ENCODE assay signal across 18 cellular contexts in genomic region chrX:17580529-17581155, GRCh38.
DNase-seq lines count a peak whose midpoint lies in the region; ATAC-seq, FAIRE-seq and TF ChIP-seq lines count a peak whose summit lies in the region.
"Had no signal": no experiment of that assay in that cellular context is flagged by ENCODE, and none has a peak within 500 bp of the region (broad histone marks: within the 10 kb centered on the region; RNA-seq: fewer than 3 reads in every experiment).

No MANE protein-coding gene starts in this region.

- no peaks in the 10 kb centered on the region for H3K9me3 ChIP-seq in astrocyte (ENCODE audit: insufficient read depth, low read depth, low read length)
- H3K9me3 ChIP-seq: right lobe of liver, upper lobe of left lung had no signal

- no peak overlapping the region for H2AFZ ChIP-seq in astrocyte (ENCODE audit: low read depth, low read length)

- peaks cover 37% of the 10 kb centered on the region for H3K4me1 Mint-ChIP-seq in astrocyte (ENCODE audit: low read depth, unreplicated experiment)
- H3K4me1 Mint-ChIP-seq: CD4-positive, alpha-beta memory T cell had no signal

- no peak overlapping the region for H3K4me3 Mint-ChIP-seq in astrocyte (ENCODE audit: unreplicated experiment)
- H3K4me3 Mint-ChIP-seq: activated T-cell treated with anti-CD3 and anti-CD28 coated beads, Interleukin-2, amount 50 U/mL, for 4 hours; CD4-positive, alpha-beta memory T cell had no signal

- no peaks in the 10 kb centered on the region for H3K36me3 Mint-ChIP-seq in astrocyte (ENCODE audit: low read depth, unreplicated experiment)
- H3K36me3 Mint-ChIP-seq: CD4-positive, alpha-beta memory T cell had no signal

- H3K4me1 ChIP-seq in astrocyte (ENCODE audit: insufficient read depth, low read length) (peaks cover 29% of the 10 kb centered on the region), rectal smooth muscle tissue (ENCODE audit: control insufficient read depth, insufficient read depth, low read length) (peaks cover 7% of the 10 kb centered on the region)
- H3K4me1 ChIP-seq: right lobe of liver, upper lobe of left lung had no signal

- H3K27ac ChIP-seq in astrocyte (ENCODE audit: low read depth, low read length) (peak overlapping the region; percentile 12), rectal smooth muscle tissue (ENCODE audit: low read depth, low read length) (peak overlapping the region; percentile 32)
- H3K27ac ChIP-seq: right lobe of liver, upper lobe of left lung, WERI-Rb-1 had no signal

- intact Hi-C loops in left cardiac atrium (cut with DNase I), result no loop called here

- ATAC-seq in left cardiac atrium, result peak; percentile 65 to 78
- ATAC-seq: activated T-cell treated with anti-CD3 and anti-CD28 coated beads, Interleukin-2, amount 50 U/mL, for 4 hours; HCT116; right lobe of liver had no signal

- peak overlapping the region; percentile 75 for H3K27ac Mint-ChIP-seq in astrocyte (ENCODE audit: unreplicated experiment)
- H3K27ac Mint-ChIP-seq: CD4-positive, alpha-beta memory T cell had no signal

- H3K36me3 ChIP-seq in astrocyte (ENCODE audit: insufficient read depth, low read length) (no peaks in the 10 kb centered on the region), rectal smooth muscle tissue (ENCODE audit: control insufficient read depth, insufficient read depth, low read length) (no peaks in the 10 kb centered on the region)
- H3K36me3 ChIP-seq: right lobe of liver, upper lobe of left lung, WERI-Rb-1 had no signal

- peaks cover 25% of the 10 kb centered on the region for H3K79me2 ChIP-seq in astrocyte (ENCODE audit: insufficient read depth, low read length)

- H3K9me3 Mint-ChIP-seq in astrocyte (ENCODE audit: unreplicated experiment), result no peaks in the 10 kb centered on the region
- H3K9me3 Mint-ChIP-seq: activated T-cell treated with anti-CD3 and anti-CD28 coated beads, Interleukin-2, amount 50 U/mL, for 4 hours; CD4-positive, alpha-beta memory T cell had no signal

- peak; percentile 99 for FAIRE-seq in astrocyte (lab: Jason Lieb, UNC)

- no peaks in the 10 kb centered on the region for H3K27me3 Mint-ChIP-seq in astrocyte (ENCODE audit: low read depth, unreplicated experiment)

- peak overlapping the region; percentile 60 for H3K4me2 ChIP-seq in astrocyte (ENCODE audit: low read length)

- H3K27me3 ChIP-seq in astrocyte (ENCODE audit: insufficient read depth, low read length) (no peaks in the 10 kb centered on the region), rectal smooth muscle tissue (ENCODE audit: control insufficient read depth, insufficient read depth, low read length) (no peaks in the 10 kb centered on the region)
- H3K27me3 ChIP-seq: right lobe of liver, upper lobe of left lung had no signal

- H3K9ac ChIP-seq in astrocyte (ENCODE audit: low read length) (no peak overlapping the region), rectal smooth muscle tissue (ENCODE audit: low read length) (no peak overlapping the region)

- no peak overlapping the region for H3K4me3 ChIP-seq in astrocyte (ENCODE audit: insufficient read depth, low read depth, low read length)
- H3K4me3 ChIP-seq in rectal smooth muscle tissue (ENCODE audit: low read length), result no peak overlapping the region
- H3K4me3 ChIP-seq: lung, right lobe of liver, upper lobe of left lung had no signal

- peak; percentile 42 for DNase-seq in COLO829 (ENCODE audit: low spot score)
- DNase-seq in astrocyte (ENCODE audit: low read depth), result peak; percentile 86
- DNase-seq in left cardiac atrium, result no peak
- no peak for DNase-seq in NCI-H1092 (lab: John Stamatoyannopoulos, UW)
- no peak for DNase-seq in GM10266 (ENCODE audit: extremely low spot score)
- DNase-seq in hypothalamus (lab: John Stamatoyannopoulos, UW), result no peak
- no peak for DNase-seq in RKO (ENCODE audit: low spot score)
- DNase-seq: activated T-cell treated with anti-CD3 and anti-CD28 coated beads, Interleukin-2, amount 50 U/mL, for 4 hours; CD4-positive, alpha-beta memory T cell; central memory CD4-positive, alpha-beta T cell; erythroblast; NCI-H2171 treated with DMSO at 0.1 percent for 48 hours; right lobe of liver; upper lobe of left lung; WERI-Rb-1 had no signal

- TF ChIP-seq CTCF in astrocyte (IDR thresholded peaks at IDR 0.05; ENCODE audit: insufficient read depth, low read depth, low read length), result no peak
- TF ChIP-seq CTCF in GM10266 (IDR thresholded peaks at IDR 0.05; ENCODE audit: control insufficient read depth, insufficient read depth, low read depth, missing control alignments), result no peak

- no peaks in the 10 kb centered on the region for H4K20me1 ChIP-seq in astrocyte (ENCODE audit: insufficient read depth, low read length)

Comparison
In these comparisons a context has a peak if more than half of its experiments do, and no peak if none do; other contexts are left out.
1. DNase-seq: peak in COLO829 (single experiment) and astrocyte (single experiment); none in left cardiac atrium (single experiment), NCI-H1092 (single experiment), GM10266 (single experiment), hypothalamus (0 of 51) and RKO (single experiment).